1 cellular context compared by ENCODE assay signal in the genomic region with DNA sequence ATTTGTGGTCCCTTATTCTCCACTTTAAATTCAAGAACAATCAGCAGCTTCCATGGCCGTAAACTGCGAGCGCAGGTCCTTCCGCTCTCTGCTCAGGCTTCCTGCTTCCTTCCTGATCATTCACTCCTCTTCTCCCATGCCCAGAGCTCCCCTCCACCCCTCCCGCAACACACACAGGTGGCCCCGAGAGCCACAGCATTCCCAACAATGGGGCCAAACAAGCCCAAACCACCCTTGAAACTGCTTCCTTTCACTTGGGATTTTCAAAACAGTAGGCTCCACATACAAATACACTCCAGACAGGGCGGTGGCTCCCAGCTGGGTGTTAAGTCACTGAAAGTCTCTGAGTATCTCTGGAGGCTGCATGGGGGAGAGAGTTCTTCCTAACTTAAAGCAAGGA.
TF ChIP-seq lines count a peak whose summit lies in the region.

No MANE protein-coding gene starts in this region.

TF ChIP-seq in K562, 482 proteins besides CTCF, POLR2A, EP300 and RAD21:
- TF ChIP-seq, protein P1, sequence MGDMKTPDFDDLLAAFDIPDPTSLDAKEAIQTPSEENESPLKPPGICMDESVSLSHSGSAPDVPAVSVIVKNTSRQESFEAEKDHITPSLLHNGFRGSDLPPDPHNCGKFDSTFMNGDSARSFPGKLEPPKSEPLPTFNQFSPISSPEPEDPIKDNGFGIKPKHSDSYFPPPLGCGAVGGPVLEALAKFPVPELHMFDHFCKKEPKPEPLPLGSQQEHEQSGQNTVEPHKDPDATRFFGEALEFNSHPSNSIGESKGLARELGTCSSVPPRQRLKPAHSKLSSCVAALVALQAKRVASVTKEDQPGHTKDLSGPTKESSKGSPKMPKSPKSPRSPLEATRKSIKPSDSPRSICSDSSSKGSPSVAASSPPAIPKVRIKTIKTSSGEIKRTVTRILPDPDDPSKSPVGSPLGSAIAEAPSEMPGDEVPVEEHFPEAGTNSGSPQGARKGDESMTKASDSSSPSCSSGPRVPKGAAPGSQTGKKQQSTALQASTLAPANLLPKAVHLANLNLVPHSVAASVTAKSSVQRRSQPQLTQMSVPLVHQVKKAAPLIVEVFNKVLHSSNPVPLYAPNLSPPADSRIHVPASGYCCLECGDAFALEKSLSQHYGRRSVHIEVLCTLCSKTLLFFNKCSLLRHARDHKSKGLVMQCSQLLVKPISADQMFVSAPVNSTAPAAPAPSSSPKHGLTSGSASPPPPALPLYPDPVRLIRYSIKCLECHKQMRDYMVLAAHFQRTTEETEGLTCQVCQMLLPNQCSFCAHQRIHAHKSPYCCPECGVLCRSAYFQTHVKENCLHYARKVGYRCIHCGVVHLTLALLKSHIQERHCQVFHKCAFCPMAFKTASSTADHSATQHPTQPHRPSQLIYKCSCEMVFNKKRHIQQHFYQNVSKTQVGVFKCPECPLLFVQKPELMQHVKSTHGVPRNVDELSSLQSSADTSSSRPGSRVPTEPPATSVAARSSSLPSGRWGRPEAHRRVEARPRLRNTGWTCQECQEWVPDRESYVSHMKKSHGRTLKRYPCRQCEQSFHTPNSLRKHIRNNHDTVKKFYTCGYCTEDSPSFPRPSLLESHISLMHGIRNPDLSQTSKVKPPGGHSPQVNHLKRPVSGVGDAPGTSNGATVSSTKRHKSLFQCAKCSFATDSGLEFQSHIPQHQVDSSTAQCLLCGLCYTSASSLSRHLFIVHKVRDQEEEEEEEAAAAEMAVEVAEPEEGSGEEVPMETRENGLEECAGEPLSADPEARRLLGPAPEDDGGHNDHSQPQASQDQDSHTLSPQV (IDR thresholded peaks at IDR 0.05): no peak
- TF ChIP-seq POLR2B (IDR thresholded peaks at IDR 0.05; ENCODE audit: low read depth, partially characterized antibody): peak; percentile 26
TF ChIP-seq in K562: peak in this region for 1.
